ENCODE assay signal across 8 cellular contexts in genomic region chr7:135558337-135558767, GRCh38. TPM values are rescaled to one million over a fixed set of nuclear protein-coding genes. Genes with fewer than 3 reads are reported as not detected.
DNase-seq lines count a peak whose midpoint lies in the region; ATAC-seq and TF ChIP-seq lines count a peak whose summit lies in the region.

No MANE protein-coding gene starts in this region.

- H4K8ac ChIP-seq in IMR-90 (ENCODE audit: low read depth in 2 of 2, low read length in 2 of 2) = peak overlapping the region; percentile 19 to 95

- BruUV-seq in IMR-90 (replicated peaks; lab: Mats Ljungman, UMichigan) = no TSS peak
- TSS peak; percentile 99 for BruUV-seq in PC-3 (replicated peaks; lab: Mats Ljungman, UMichigan)

- H2AFZ ChIP-seq in DND-41 (ENCODE audit: low read depth, low read length) (peak overlapping the region; percentile 90), IMR-90 (replicated peaks; ENCODE audit: low read length, poor library complexity) (peak overlapping the region; percentile 98), PC-3 (ENCODE audit: low read length) (peak overlapping the region; percentile 82), fibroblast of lung (ENCODE audit: low read length) (peak overlapping the region; percentile 91)

- peaks cover 4% of the 10 kb centered on the region for H3K27me3 Mint-ChIP-seq in nephron progenitor cell (ENCODE audit: low read depth, poor library complexity)

- peak overlapping the region; percentile 43 for H2BK5ac ChIP-seq in IMR-90 (ENCODE audit: low read depth, low read length, poor library complexity, severe bottlenecking)

- H3K36me3 Mint-ChIP-seq in nephron progenitor cell (ENCODE audit: low read depth) = peaks cover 23% of the 10 kb centered on the region

- peak overlapping the region; percentile 93 for H3K4me2 ChIP-seq in DND-41 (ENCODE audit: insufficient read depth, low read length)
- H3K4me2 ChIP-seq in IMR-90 (ENCODE audit: low read depth, low read length) = peak overlapping the region; percentile 97
- peak overlapping the region; percentile 91 for H3K4me2 ChIP-seq in PC-3 (ENCODE audit: low read length)
- H3K4me2 ChIP-seq in fibroblast of lung (ENCODE audit: extremely low read depth, insufficient read depth, low read length) = peak overlapping the region; percentile 88

- no peak overlapping the region for H2BK20ac ChIP-seq in IMR-90 (ENCODE audit: low read depth, low read length)

- H3K4me3 ChIP-seq in DND-41 (ENCODE audit: low read depth in 1 of 2, low read length in 2 of 2) (peak overlapping the region; percentile 76 to 78), IMR-90 (ENCODE audit: insufficient read depth, low read depth, low read length) (peak overlapping the region; percentile 69), PC-3 (ENCODE audit: low read length) (peak overlapping the region; percentile 93), fibroblast of lung (replicated peaks in 1 of 4; ENCODE audit: control extremely low read depth in 1 of 4, insufficient read depth in 1 of 4, low read depth in 3 of 4, low read length in 4 of 4) (peak overlapping the region; percentile 78 to 92 (median 83)), stomach smooth muscle (ENCODE audit: low read length in 2 of 2) (peak overlapping the region; percentile 94 to 98)

- H3K9me3 Mint-ChIP-seq in nephron progenitor cell = no peaks in the 10 kb centered on the region

- 0% methylated on average over 4 of the region's 16 CpGs; no CpG with 5 or more reads in 1 of the 2 experiments for WGBS in IMR-90 (ENCODE audit: extremely low coverage in 2 of 2, insufficient read length in 1 of 2), 2 experiments

- no peaks in the 10 kb centered on the region for H3K9me2 ChIP-seq in PC-3 (replicated peaks; ENCODE audit: low read length)

- CTCF ChIA-PET in IMR-90 (lab: Yijun Ruan, JAX) = interaction anchor here (1.4 kb wide), 1 partner anchor 277 kb away, joined by 5 read pairs; no protein-coding TSS in a partner anchor
- CTCF ChIA-PET in PC-3 (lab: Charles Lee) = interaction anchor here (0.9 kb wide), 1 partner anchor 279 kb away, joined by 3 read pairs; no protein-coding TSS in a partner anchor

- H2AK9ac ChIP-seq in IMR-90 (replicated peaks; ENCODE audit: low read depth, low read length, poor library complexity) = peak overlapping the region; percentile 88

- H3K27me3 ChIP-seq in DND-41 (ENCODE audit: insufficient read depth, low read length, poor library complexity) (no peaks in the 10 kb centered on the region), IMR-90 (ENCODE audit: control insufficient read depth, insufficient read depth, low read length) (no peaks in the 10 kb centered on the region), PC-3 (ENCODE audit: low read length) (no peaks in the 10 kb centered on the region), fibroblast of lung (ENCODE audit: control insufficient read depth, insufficient read depth, low read length) (no peaks in the 10 kb centered on the region), stomach smooth muscle (ENCODE audit: control insufficient read depth in 1 of 2, insufficient read depth in 2 of 2, low read length in 2 of 2) (no peaks in the 10 kb centered on the region)

- H3K4ac ChIP-seq in IMR-90 (ENCODE audit: low read depth, low read length) = peak overlapping the region; percentile 94

- TF ChIP-seq CTCF in DND-41 (IDR thresholded peaks at IDR 0.05; ENCODE audit: borderline replicate concordance, extremely low read depth, low read length, poor library complexity, severe bottlenecking) = peak; percentile 76
- peak; percentile 59 for TF ChIP-seq CTCF in IMR-90 (conservative IDR thresholded peaks at IDR 0.05; ENCODE audit: low read depth, low read length)
- peak; percentile 78 for TF ChIP-seq CTCF in PC-3 (conservative IDR thresholded peaks at IDR 0.05; ENCODE audit: low read depth, low read length)
- TF ChIP-seq CTCF in fibroblast of lung (conservative IDR thresholded peaks at IDR 0.05 in 1 of 2, IDR thresholded peaks at IDR 0.05 in 1 of 2; ENCODE audit: low read depth in 1 of 2, low read length in 2 of 2) = peak; percentile 55 to 60
- peak; percentile 29 for TF ChIP-seq CTCF in nephron progenitor cell (IDR thresholded peaks at IDR 0.05)

- peaks cover 22% of the 10 kb centered on the region for H3K4me1 ChIP-seq in DND-41 (ENCODE audit: insufficient read depth, low read length)
- no peaks in the 10 kb centered on the region for H3K4me1 ChIP-seq in IMR-90 (ENCODE audit: control insufficient read depth, insufficient read depth, low read length)
- peaks cover 6% of the 10 kb centered on the region for H3K4me1 ChIP-seq in PC-3 (ENCODE audit: insufficient read depth, low read length)
- H3K4me1 ChIP-seq in fibroblast of lung (ENCODE audit: control insufficient read depth, extremely low read depth, insufficient read depth, low read length) = no peaks in the 10 kb centered on the region
- H3K4me1 ChIP-seq in stomach smooth muscle (ENCODE audit: control insufficient read depth, insufficient read depth, low read length) = peaks cover 3% of the 10 kb centered on the region

- H2BK15ac ChIP-seq in IMR-90 (ENCODE audit: low read depth, low read length) = no peak overlapping the region

- H3K27ac Mint-ChIP-seq in nephron progenitor cell = no peak overlapping the region

- no peak overlapping the region for H2BK120ac ChIP-seq in IMR-90 (ENCODE audit: low read depth, low read length)

- peak; percentile 52 for TF ChIP-seq RAD21 in IMR-90 (IDR thresholded peaks at IDR 0.05; ENCODE audit: low read length)

- H2AK5ac ChIP-seq in IMR-90 (ENCODE audit: low read depth, low read length) = no peak overlapping the region

- H3K9me1 ChIP-seq in IMR-90 (ENCODE audit: insufficient read depth, low read length) = no peaks in the 10 kb centered on the region

- H3K36me3 ChIP-seq in DND-41 (ENCODE audit: insufficient read depth, low read length) = peaks cover 9% of the 10 kb centered on the region
- no peaks in the 10 kb centered on the region for H3K36me3 ChIP-seq in IMR-90 (ENCODE audit: control insufficient read depth, insufficient read depth, low read length)
- H3K36me3 ChIP-seq in PC-3 (ENCODE audit: low read depth, low read length) = no peaks in the 10 kb centered on the region
- H3K36me3 ChIP-seq in fibroblast of lung (ENCODE audit: control insufficient read depth, insufficient read depth, low read length) = no peaks in the 10 kb centered on the region
- H3K36me3 ChIP-seq in stomach smooth muscle (ENCODE audit: control insufficient read depth in 2 of 2, insufficient read depth in 2 of 2, low read length in 2 of 2) = no peaks in the 10 kb centered on the region

- no peaks in the 10 kb centered on the region for H3F3A ChIP-seq in PC-3 (ENCODE audit: low read length, unreplicated experiment)

- H3K4me3 Mint-ChIP-seq in nephron progenitor cell = no peak overlapping the region

- H3K14ac ChIP-seq in IMR-90 (replicated peaks; ENCODE audit: low read depth, low read length) = peak overlapping the region; percentile 96

- H3K79me2 ChIP-seq in DND-41 (ENCODE audit: insufficient read depth, low read length) (peaks cover 56% of the 10 kb centered on the region), PC-3 (ENCODE audit: low read length) (peaks cover 57% of the 10 kb centered on the region), fibroblast of lung (ENCODE audit: control insufficient read depth, insufficient read depth, low read length) (peaks cover 44% of the 10 kb centered on the region)

- H3K4me1 Mint-ChIP-seq in nephron progenitor cell = peaks cover 6% of the 10 kb centered on the region

- POLR2A ChIA-PET in IMR-90 (lab: Charles Lee; ENCODE audit: unreplicated experiment) = no interaction called here
- POLR2A ChIA-PET in PC-3 (lab: Charles Lee; ENCODE audit: unreplicated experiment) = interaction anchor here (0.6 kb wide), 1 partner anchor 28 kb away, joined by 3 read pairs; no protein-coding TSS in a partner anchor

- H3K18ac ChIP-seq in IMR-90 (ENCODE audit: low read depth, low read length) = no peak overlapping the region

- ATAC-seq in DND-41 (ENCODE audit: insufficient read depth, low read depth) (peak; percentile 79), GM21619 (IDR thresholded peaks at IDR 0.05; ENCODE audit: unreplicated experiment) (peak; percentile 79), IMR-90 (ENCODE audit: low read depth) (peak; percentile 56), PC-3 (peak; percentile 66)

- no peak for TF ChIP-seq POLR2A in IMR-90 (IDR thresholded peaks at IDR 0.05; ENCODE audit: low read depth, low read length)

- peak; percentile 78 for DNase-seq in DND-41
- peak; percentile 40 for DNase-seq in IMR-90
- peak; percentile 75 for DNase-seq in PC-3
- peak; percentile 82 for DNase-seq in activated T-cell treated with anti-CD3 and anti-CD28 coated beads, Interleukin-2, amount 50 U/mL, for 48 hours
- peak; percentile 56 to 59 for DNase-seq in fibroblast of lung (ENCODE audit: low read depth in 2 of 2)
- DNase-seq in nephron progenitor cell = peak; percentile 49

- H3K56ac ChIP-seq in IMR-90 (ENCODE audit: extremely low read depth, insufficient read depth, low read length) = peak overlapping the region; percentile 95; the same call in 1 of the 2 replicates

- H3K23ac ChIP-seq in IMR-90 (ENCODE audit: low read depth, low read length) = peak overlapping the region; percentile 50

- H3K9me3 ChIP-seq in DND-41 (ENCODE audit: insufficient read depth, low read length, severe bottlenecking) = no peaks in the 10 kb centered on the region
- H3K9me3 ChIP-seq in IMR-90 (ENCODE audit: control insufficient read depth, insufficient read depth, low read length) = no peaks in the 10 kb centered on the region
- no peaks in the 10 kb centered on the region for H3K9me3 ChIP-seq in PC-3 (ENCODE audit: low read length)
- no peaks in the 10 kb centered on the region for H3K9me3 ChIP-seq in fibroblast of lung (ENCODE audit: control insufficient read depth, insufficient read depth, low read depth, low read length)
- H3K9me3 ChIP-seq in stomach smooth muscle (ENCODE audit: control insufficient read depth in 2 of 2, low read length in 2 of 2) = no peaks in the 10 kb centered on the region

- H3K79me1 ChIP-seq in IMR-90 (ENCODE audit: low read depth in 1 of 2, low read length in 2 of 2) = peaks cover 6 to 29% of the 10 kb centered on the region in 2 experiments

- peak overlapping the region; percentile 39; the same call in 1 of the 2 replicates for H4K91ac ChIP-seq in IMR-90 (ENCODE audit: insufficient read depth, low read depth, low read length)

- in situ Hi-C loops in IMR-90 (cut with MboI; ENCODE audit: low sequenced_read_pairs) = loop anchor here (5.0 to 25.0 kb wide), 2 partner anchors 276 to 871 kb away; no protein-coding TSS in a partner anchor

- H4K5ac ChIP-seq in IMR-90 (ENCODE audit: low read depth, low read length) = peak overlapping the region; percentile 9

- dilution Hi-C loops in IMR-90 (cut with HindIII; ENCODE audit: low sequenced_read_pairs, unreplicated experiment) = no loop called here

- peak overlapping the region; percentile 88 for H3K9ac ChIP-seq in DND-41 (ENCODE audit: low read depth, low read length)
- peak overlapping the region; percentile 73 for H3K9ac ChIP-seq in IMR-90 (ENCODE audit: low read depth, low read length)
- peak overlapping the region; percentile 99 for H3K9ac ChIP-seq in PC-3 (ENCODE audit: low read length)
- peak overlapping the region; percentile 67 for H3K9ac ChIP-seq in fibroblast of lung (ENCODE audit: insufficient read depth, low read length)
- H3K9ac ChIP-seq in stomach smooth muscle (ENCODE audit: low read length in 2 of 2) = peak overlapping the region; percentile 90 to 98

- H3K27ac ChIP-seq in DND-41 (ENCODE audit: low read length) (peak overlapping the region; percentile 98), IMR-90 (ENCODE audit: insufficient read depth, low read length) (peak overlapping the region; percentile 79), PC-3 (ENCODE audit: low read length) (peak overlapping the region; percentile 83), fibroblast of lung (ENCODE audit: insufficient read depth, low read length) (peak overlapping the region; percentile 91), stomach smooth muscle (ENCODE audit: low read length) (peak overlapping the region; percentile 99)

- intact Hi-C loops in IMR-90 (cut with micrococcal nuclease) = loop anchor here (1.0 to 10.0 kb wide), 2 partner anchors 277 to 874 kb away; no protein-coding TSS in a partner anchor
- intact Hi-C loops in PC-3 (cut with micrococcal nuclease) = loop anchor here (1.0 to 5.0 kb wide), 2 partner anchors 146 to 277 kb away; no protein-coding TSS in a partner anchor

- H4K20me1 ChIP-seq in DND-41 (ENCODE audit: insufficient read depth, low read length) (peaks cover 27% of the 10 kb centered on the region; the same call in 1 of the 2 replicates), IMR-90 (ENCODE audit: insufficient read depth, low read length) (no peaks in the 10 kb centered on the region; the same call in 1 of the 2 replicates), PC-3 (ENCODE audit: low read length) (0 out of 2 replicates have a peak, but pooled peaks cover 5% of the 10 kb centered on the region), fibroblast of lung (ENCODE audit: control insufficient read depth, extremely low read depth, insufficient read depth, low read length) (no peaks in the 10 kb centered on the region)

RNA-seq across cellular contexts. Expression of gene NUP205, which starts 0.6 kb away (rescaled TPM):
- total RNA-seq in IMR-90 (2012; rRNA removed) = 81.7 and 84.6 TPM in 2 replicates
- polyA plus RNA-seq in IMR-90 (2012; rRNA removed) = 27.5 and 29.5 TPM in 2 replicates
- 8.0 and 14.8 TPM in 2 replicates for polyA plus RNA-seq in IMR-90 (2012; cell fraction: cytosol; rRNA removed)
- 9.8 and 41.3 TPM in 2 replicates for polyA plus RNA-seq in IMR-90 (2012; cell fraction: nucleus; rRNA removed; ENCODE audit: low replicate concordance)
- 79.9 and 86.7 TPM in 2 replicates for total RNA-seq in PC-3 (2014; rRNA removed)
- total RNA-seq in fibroblast of lung = 31.3 and 36.7 TPM in 2 replicates
- 28.1 and 47.0 TPM in 2 replicates for polyA plus RNA-seq in fibroblast of lung
- 23.0 and 36.4 TPM in 2 replicates for polyA plus RNA-seq in fibroblast of lung (2012)
- 37.8 and 55.2 TPM in 2 replicates for polyA minus RNA-seq in fibroblast of lung (ENCODE audit: low replicate concordance)

RNA-seq across cellular contexts. Expression of gene CNOT4, which starts 48.5 kb away (rescaled TPM):
- total RNA-seq in IMR-90 (2012; rRNA removed) (8.1 and 10.0 TPM in 2 replicates), PC-3 (2014; rRNA removed) (8.4 and 9.7 TPM in 2 replicates), fibroblast of lung (8.5 and 14.9 TPM in 2 replicates)
- polyA plus RNA-seq in IMR-90 (2012; rRNA removed) (7.0 and 7.3 TPM in 2 replicates), fibroblast of lung (15.9 and 16.1 TPM in 2 replicates)
- polyA plus RNA-seq in IMR-90 (2012; cell fraction: cytosol; rRNA removed) = 1.3 and 2.4 TPM in 2 replicates
- polyA plus RNA-seq in IMR-90 (2012; cell fraction: nucleus; rRNA removed; ENCODE audit: low replicate concordance) = 4.7 and 14.9 TPM in 2 replicates
- polyA plus RNA-seq in fibroblast of lung (2012) = 10.0 and 10.9 TPM in 2 replicates
- 5.4 and 10.1 TPM in 2 replicates for polyA minus RNA-seq in fibroblast of lung (ENCODE audit: low replicate concordance)

Comparison
In these comparisons a context has a peak if more than half of its experiments do, and no peak if none do; other contexts are left out.
1. Peak in every context shown above with its lines: DNase-seq, ATAC-seq, H3K4me3 ChIP-seq and H3K27ac ChIP-seq.